In the genomic region with DNA sequence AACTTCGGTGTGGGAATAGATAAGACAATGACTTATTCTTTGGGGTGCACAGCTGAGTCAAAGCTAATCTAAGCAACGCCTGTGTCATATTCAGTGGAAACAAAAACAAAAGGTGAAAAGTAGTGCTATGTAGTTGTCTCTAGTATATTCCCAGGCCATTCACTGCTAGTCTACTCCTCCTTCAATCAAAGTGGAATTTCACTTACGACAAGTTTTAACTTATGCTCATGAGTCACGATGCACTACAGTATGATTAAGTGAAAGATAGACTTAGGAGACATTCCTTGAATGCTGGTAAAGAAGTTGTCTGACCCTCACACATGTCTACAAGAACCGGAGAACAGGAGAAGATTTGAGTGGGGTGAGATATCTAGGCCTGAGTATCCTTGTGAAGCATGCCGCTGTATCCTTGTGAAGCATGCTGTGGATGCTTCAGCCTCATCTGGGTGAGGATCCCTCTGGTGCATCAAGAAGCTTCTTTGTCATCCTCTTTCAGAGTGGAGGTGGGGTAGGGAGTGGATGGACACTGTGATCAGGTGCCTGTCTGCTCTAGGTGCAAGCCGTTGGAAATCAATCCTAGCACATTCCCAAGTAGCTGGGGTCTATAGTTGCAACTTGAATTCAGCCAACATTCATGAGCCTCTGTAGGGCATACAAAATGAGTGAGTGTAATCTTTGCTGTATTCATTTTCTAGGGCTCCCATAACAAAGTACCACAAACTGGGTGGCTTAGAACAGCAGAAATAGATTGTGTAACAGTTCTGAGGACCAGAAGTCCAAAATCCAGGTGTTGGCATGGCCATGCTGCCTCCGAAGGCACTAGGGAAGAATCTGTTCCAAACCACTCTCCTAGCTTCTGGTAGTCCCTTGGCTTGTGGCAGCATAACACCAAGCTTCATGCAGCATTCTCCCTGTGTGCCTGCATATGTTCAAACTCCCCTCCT, we compare ENCODE assay signal across 19 cellular contexts.
DNase-seq lines count a peak whose midpoint lies in the region; ATAC-seq, FAIRE-seq and TF ChIP-seq lines count a peak whose summit lies in the region.
"Had no signal": no experiment of that assay in that cellular context is flagged by ENCODE, and none has a peak within 500 bp of the region (broad histone marks: within the 10 kb centered on the region; RNA-seq: fewer than 3 reads in every experiment).

No MANE protein-coding gene starts in this region.

- TF ChIP-seq EP300 in gastroesophageal sphincter (IDR thresholded peaks at IDR 0.05) = no peak

- H4K20me1 ChIP-seq in astrocyte (ENCODE audit: insufficient read depth, low read length) = no peaks in the 10 kb centered on the region

- no peak overlapping the region for H3K4me2 ChIP-seq in astrocyte (ENCODE audit: low read length)

- H3K9me3 Mint-ChIP-seq in astrocyte (ENCODE audit: unreplicated experiment) = no peaks in the 10 kb centered on the region
- H3K9me3 Mint-ChIP-seq: IgD-negative memory B cell; natural killer cell; stimulated activated memory B cell treated with anti-CD40 and anti-IgM and Interleukin-4, amounts not matched to agents 10 μg/mL and 1 μg/mL and 100 μg/mL, for 72 hours had no signal

- H3K4me3 Mint-ChIP-seq in astrocyte (ENCODE audit: unreplicated experiment) = no peak overlapping the region
- H3K4me3 Mint-ChIP-seq: CD14-positive monocyte; effector memory CD8-positive, alpha-beta T cell; IgD-negative memory B cell; natural killer cell; stimulated activated memory B cell treated with anti-CD40 and anti-IgM and Interleukin-4, amounts not matched to agents 10 μg/mL and 1 μg/mL and 100 μg/mL, for 72 hours had no signal

- H3K4me1 ChIP-seq in astrocyte (ENCODE audit: insufficient read depth, low read length) (peaks cover 15% of the 10 kb centered on the region), gastroesophageal sphincter (no peaks in the 10 kb centered on the region), adrenal gland (replicated peaks in 1 of 2) (no peaks in the 10 kb centered on the region)

- peak overlapping the region; percentile 82 for H3K27ac Mint-ChIP-seq in astrocyte (ENCODE audit: unreplicated experiment)
- H3K27ac Mint-ChIP-seq: effector memory CD8-positive, alpha-beta T cell; IgD-negative memory B cell; natural killer cell; stimulated activated memory B cell treated with anti-CD40 and anti-IgM and Interleukin-4, amounts not matched to agents 10 μg/mL and 1 μg/mL and 100 μg/mL, for 72 hours had no signal

- H3K27me3 Mint-ChIP-seq in astrocyte (ENCODE audit: low read depth, unreplicated experiment) = no peaks in the 10 kb centered on the region

- no peak overlapping the region for H2AFZ ChIP-seq in astrocyte (ENCODE audit: low read depth, low read length)

- peaks cover 44% of the 10 kb centered on the region for H3K4me1 Mint-ChIP-seq in astrocyte (ENCODE audit: low read depth, unreplicated experiment)
- H3K4me1 Mint-ChIP-seq: IgD-negative memory B cell; natural killer cell; stimulated activated memory B cell treated with anti-CD40 and anti-IgM and Interleukin-4, amounts not matched to agents 10 μg/mL and 1 μg/mL and 100 μg/mL, for 72 hours had no signal

- H3K4me3 ChIP-seq in astrocyte (ENCODE audit: insufficient read depth, low read depth, low read length) (no peak overlapping the region), gastroesophageal sphincter (no peak overlapping the region), skeletal muscle cell (ENCODE audit: low read depth, low read length) (no peak overlapping the region), adrenal gland (no peak overlapping the region)

- DNase-seq in HT1080 (ENCODE audit: low read depth) = peak; percentile 66
- peak; percentile 88 for DNase-seq in astrocyte (ENCODE audit: low read depth)
- DNase-seq in skeletal muscle cell (ENCODE audit: low read depth) = peak; percentile 47
- DNase-seq in HUDEP-2 (lab: John Stamatoyannopoulos, UW; ENCODE audit: unreplicated experiment in 76 of 76) = no peak
- DNase-seq in NCI-H1930 (lab: John Stamatoyannopoulos, UW) = no peak
- DNase-seq in adrenal gland = no peak
- no peak for DNase-seq in iPS-NIHi7 (ENCODE audit: extremely low spot score)
- DNase-seq: activated CD8-positive, alpha-beta memory T cell treated with anti-CD3 and anti-CD28 coated beads for 24 hours; activated effector memory CD4-positive, alpha-beta T cell treated with anti-CD3 and anti-CD28 coated beads, Interleukin-2, amount 50 U/mL, for 16 hours; effector memory CD8-positive, alpha-beta T cell; left colon; natural killer cell; NCI-H1105 treated with DMSO at 0.1 percent for 48 hours; stimulated activated CD4-positive, alpha-beta T cell treated with anti-CD3 and anti-CD28 coated beads, Interleukin-4, amount 100 ng/mL, for 4 hours; SW 1271 had no signal

- no peaks in the 10 kb centered on the region for H3K27me3 ChIP-seq in astrocyte (ENCODE audit: insufficient read depth, low read length)
- no peaks in the 10 kb centered on the region for H3K27me3 ChIP-seq in gastroesophageal sphincter
- H3K27me3 ChIP-seq in adrenal gland = no peaks in the 10 kb centered on the region

- 88 to 90% methylated on average over 7 of the region's 8 CpGs for WGBS in gastroesophageal sphincter (ENCODE audit: low coverage in 1 of 2), 2 donors
- WGBS in adrenal gland, 4 donors = 90 to 92% (median 91%) methylated on average over 8 of the region's 8 CpGs

- intact Hi-C loops in adrenal gland (cut with DNase I) = no loop called here

- TF ChIP-seq CTCF in astrocyte (IDR thresholded peaks at IDR 0.05; ENCODE audit: insufficient read depth, low read depth, low read length) = no peak
- no peak for TF ChIP-seq CTCF in gastroesophageal sphincter (IDR thresholded peaks at IDR 0.05)
- no peak for TF ChIP-seq CTCF in adrenal gland (IDR thresholded peaks at IDR 0.05)

- peak overlapping the region; percentile 56 for H3K9ac ChIP-seq in astrocyte (ENCODE audit: low read length)

- peaks cover 2% of the 10 kb centered on the region for H3K36me3 Mint-ChIP-seq in astrocyte (ENCODE audit: low read depth, unreplicated experiment)
- H3K36me3 Mint-ChIP-seq: CD14-positive monocyte; IgD-negative memory B cell; natural killer cell; stimulated activated memory B cell treated with anti-CD40 and anti-IgM and Interleukin-4, amounts not matched to agents 10 μg/mL and 1 μg/mL and 100 μg/mL, for 72 hours had no signal

- H3K79me2 ChIP-seq in astrocyte (ENCODE audit: insufficient read depth, low read length) = no peaks in the 10 kb centered on the region

- H3K27ac ChIP-seq in astrocyte (ENCODE audit: low read depth, low read length) = peak overlapping the region; percentile 90
- no peak overlapping the region for H3K27ac ChIP-seq in gastroesophageal sphincter
- no peak overlapping the region for H3K27ac ChIP-seq in adrenal gland

- peak; percentile 75 for FAIRE-seq in astrocyte (lab: Jason Lieb, UNC)

- TF ChIP-seq POLR2A in gastroesophageal sphincter (IDR thresholded peaks at IDR 0.05) = no peak
- TF ChIP-seq POLR2A in adrenal gland (IDR thresholded peaks at IDR 0.05) = no peak

- H3K36me3 ChIP-seq in astrocyte (ENCODE audit: insufficient read depth, low read length) = no peaks in the 10 kb centered on the region
- H3K36me3 ChIP-seq in gastroesophageal sphincter = no peaks in the 10 kb centered on the region
- H3K36me3 ChIP-seq in adrenal gland (replicated peaks in 1 of 2) = no peaks in the 10 kb centered on the region

- ATAC-seq in gastroesophageal sphincter = peak; percentile 49
- ATAC-seq: effector memory CD8-positive, alpha-beta T cell; left colon; natural killer cell; stimulated activated memory B cell treated with anti-CD40 and anti-IgM and Interleukin-4, amounts not matched to agents 10 μg/mL and 1 μg/mL and 100 μg/mL, for 72 hours had no signal

- H3K9me3 ChIP-seq in astrocyte (ENCODE audit: insufficient read depth, low read depth, low read length) (no peaks in the 10 kb centered on the region), gastroesophageal sphincter (no peaks in the 10 kb centered on the region), adrenal gland (replicated peaks in 1 of 3) (no peaks in the 10 kb centered on the region)

Comparison
In these comparisons a context has a peak if more than half of its experiments do, and no peak if none do; other contexts are left out.
1. DNase-seq: peak in HT1080 (single experiment), astrocyte (single experiment) and skeletal muscle cell (single experiment); none in HUDEP-2 (0 of 76), NCI-H1930 (0 of 2), adrenal gland (0 of 7) and iPS-NIHi7 (single experiment).